ENCODE assay signal across 8 cellular contexts in genomic region chr3:15427182-15427880, GRCh38. TPM values are rescaled to one million over a fixed set of nuclear protein-coding genes. Genes with fewer than 3 reads are reported as not detected.
A peak's percentile ranks its signal among the peaks of the same experiment; 100 is the strongest.
DNase-seq lines count a peak whose midpoint lies in the region; ATAC-seq, FAIRE-seq and TF ChIP-seq lines count a peak whose summit lies in the region.

EAF1 (plus strand) TSS chr3:15427598; CDS start chr3:15427780, 182 bp downstream.
METTL6 (minus strand) TSS chr3:15427544; CDS start chr3:15426511, 1,033 bp downstream.

- H3K4me1 ChIP-seq in keratinocyte (ENCODE audit: control insufficient read depth, extremely low read depth, insufficient read depth, low read length): peaks cover 10% of the 10 kb centered on the region

- peak within 1 kb of the TSS; percentile 91 for H3K9ac ChIP-seq in keratinocyte (ENCODE audit: control insufficient read depth, extremely low read depth, insufficient read depth, low read length)

- FAIRE-seq in keratinocyte (lab: Jason Lieb, UNC): no peak

- peak in 1 of 3 experiments; percentile 14 for TF ChIP-seq CTCF in keratinocyte (optimal IDR thresholded peaks at IDR 0.05 in 1 of 3, IDR thresholded peaks at IDR 0.05 in 1 of 3, conservative IDR thresholded peaks at IDR 0.05 in 1 of 3; ENCODE audit: extremely low read depth in 1 of 3, insufficient read depth in 2 of 3, low read length in 3 of 3)

- TF ChIP-seq POLR2A in GM18526 (IDR thresholded peaks at IDR 0.05; ENCODE audit: extremely low read depth, insufficient read length): peak; percentile 89

- peak; percentile 90 for ATAC-seq in HG03095 (IDR thresholded peaks at IDR 0.05; ENCODE audit: unreplicated experiment)

- peak within 1 kb of the TSS; percentile 93 for H3K4me2 ChIP-seq in keratinocyte (ENCODE audit: control insufficient read depth, extremely low read depth, insufficient read depth, low read depth, low read length)

- H3K4me3 ChIP-seq in keratinocyte (ENCODE audit: control insufficient read depth in 2 of 3, extremely low read depth in 1 of 3, insufficient read depth in 2 of 3, low read depth in 1 of 3, low read length in 3 of 3): peak within 1 kb of the TSS; percentile 83 to 97 (median 84)

- peaks cover 6% of the 10 kb centered on the region for H3K9me1 ChIP-seq in keratinocyte (ENCODE audit: control insufficient read depth, extremely low read depth, insufficient read depth, low read length)

- peaks cover 8 to 25% of the 10 kb centered on the region in 2 experiments for H3K36me3 ChIP-seq in keratinocyte (ENCODE audit: control insufficient read depth in 2 of 2, extremely low read depth in 1 of 2, insufficient read depth in 2 of 2, low read length in 2 of 2)

- DNase-seq in 8988T: peak; percentile 83
- peak; percentile 29 for DNase-seq in NCI-H345 treated with DMSO at 0.1 percent for 48 hours (lab: John Stamatoyannopoulos, UW; ENCODE audit: unreplicated experiment)
- peak; percentile 68 to 76 (median 74) for DNase-seq in activated CD4-positive, CD25-positive, alpha-beta regulatory T cell (lab: John Stamatoyannopoulos, UW)
- DNase-seq in central memory CD4-positive, alpha-beta T cell: peak; percentile 81
- DNase-seq in keratinocyte (ENCODE audit: low read depth, low spot score): peak; percentile 35
- DNase-seq in stimulated activated CD4-positive, alpha-beta T cell treated with anti-CD3 and anti-CD28 coated beads, Interleukin-15, amount 100 ng/mL, for 1 hour (ENCODE audit: low read depth in 1 of 2, low spot score in 1 of 2): peak; percentile 65 to 79

- dilution Hi-C loops in keratinocyte (cut with MboI; ENCODE audit: extremely low pct_ligation_motif_present, low sequenced_read_pairs): no loop called here

- peak within 1 kb of the TSS; percentile 79 for H3K27ac ChIP-seq in keratinocyte (ENCODE audit: control insufficient read depth, insufficient read depth, low read length)

- no peaks in the 10 kb centered on the region for H3K27me3 ChIP-seq in keratinocyte (ENCODE audit: control insufficient read depth, extremely low read depth, insufficient read depth, low read length)

- H3K9me3 ChIP-seq in keratinocyte (ENCODE audit: control insufficient read depth, low read depth, low read length): no peaks in the 10 kb centered on the region

- H4K20me1 ChIP-seq in keratinocyte (ENCODE audit: control insufficient read depth, extremely low read depth, insufficient read depth, low read length): peaks cover 8% of the 10 kb centered on the region

- peaks cover 57% of the 10 kb centered on the region for H3K79me2 ChIP-seq in keratinocyte (ENCODE audit: control insufficient read depth, insufficient read depth, low read length)

- H2AFZ ChIP-seq in keratinocyte (ENCODE audit: control insufficient read depth, low read length): peak within 1 kb of the TSS; percentile 93

RNA-seq across cellular contexts. Expression of gene EAF1, which starts in this region (rescaled TPM):
- 13.5 to 13.7 TPM (median 13.6 TPM) in 3 replicates for polyA plus RNA-seq in keratinocyte
- 17.2 TPM for polyA plus RNA-seq in keratinocyte (2011; ENCODE audit: low read depth)
- 9.2 and 12.9 TPM in 2 replicates for polyA plus RNA-seq in keratinocyte (2011; cell fraction: cytosol; rRNA removed)
- polyA plus RNA-seq in keratinocyte (2011; cell fraction: nucleus; rRNA removed): 11.2 and 12.8 TPM in 2 replicates
- polyA plus RNA-seq in keratinocyte (2012; ENCODE audit: low replicate concordance): 11.7 and 22.1 TPM in 2 replicates
- polyA minus RNA-seq in keratinocyte: 18.5 to 23.5 TPM (median 20.5 TPM) in 3 replicates
- polyA minus RNA-seq in keratinocyte (2011; cell fraction: cytosol; rRNA and poly(A)+ RNA removed): 25.5 TPM
- polyA minus RNA-seq in keratinocyte (2011; cell fraction: nucleus; rRNA and poly(A)+ RNA removed): 15.8 and 17.5 TPM in 2 replicates

RNA-seq across cellular contexts. Expression of gene METTL6, which starts in this region (rescaled TPM):
- 12.6 to 17.2 TPM (median 16.3 TPM) in 3 replicates for polyA plus RNA-seq in keratinocyte
- 18.8 TPM for polyA plus RNA-seq in keratinocyte (2011; ENCODE audit: low read depth)
- polyA plus RNA-seq in keratinocyte (2011; cell fraction: cytosol; rRNA removed): 18.3 and 22.6 TPM in 2 replicates
- 13.8 and 15.8 TPM in 2 replicates for polyA plus RNA-seq in keratinocyte (2011; cell fraction: nucleus; rRNA removed)
- polyA plus RNA-seq in keratinocyte (2012; ENCODE audit: low replicate concordance): 12.2 and 17.3 TPM in 2 replicates
- polyA minus RNA-seq in keratinocyte: 3.0 to 24.9 TPM (median 13.5 TPM) in 3 replicates
- 8.1 TPM for polyA minus RNA-seq in keratinocyte (2011; cell fraction: cytosol; rRNA and poly(A)+ RNA removed)
- polyA minus RNA-seq in keratinocyte (2011; cell fraction: nucleus; rRNA and poly(A)+ RNA removed): 5.1 and 11.9 TPM in 2 replicates

Comparison
In these comparisons a context has a peak if more than half of its experiments do, and no peak if none do; other contexts are left out.
1. Peak in every context shown above with its lines: DNase-seq, ATAC-seq, H3K4me3 ChIP-seq and H3K27ac ChIP-seq.
2. DNase-seq: peak in every context shown above with its lines; median percentile 83 in 8988T; 81 in central memory CD4-positive, alpha-beta T cell; 74 in activated CD4-positive, CD25-positive, alpha-beta regulatory T cell; 72 in stimulated activated CD4-positive, alpha-beta T cell treated with anti-CD3 and anti-CD28 coated beads, Interleukin-15, amount 100 ng/mL, for 1 hour; 35 in keratinocyte; 29 in NCI-H345 treated with DMSO at 0.1 percent for 48 hours.